ENCODE assay signal across 1 cellular context in the genomic region with DNA sequence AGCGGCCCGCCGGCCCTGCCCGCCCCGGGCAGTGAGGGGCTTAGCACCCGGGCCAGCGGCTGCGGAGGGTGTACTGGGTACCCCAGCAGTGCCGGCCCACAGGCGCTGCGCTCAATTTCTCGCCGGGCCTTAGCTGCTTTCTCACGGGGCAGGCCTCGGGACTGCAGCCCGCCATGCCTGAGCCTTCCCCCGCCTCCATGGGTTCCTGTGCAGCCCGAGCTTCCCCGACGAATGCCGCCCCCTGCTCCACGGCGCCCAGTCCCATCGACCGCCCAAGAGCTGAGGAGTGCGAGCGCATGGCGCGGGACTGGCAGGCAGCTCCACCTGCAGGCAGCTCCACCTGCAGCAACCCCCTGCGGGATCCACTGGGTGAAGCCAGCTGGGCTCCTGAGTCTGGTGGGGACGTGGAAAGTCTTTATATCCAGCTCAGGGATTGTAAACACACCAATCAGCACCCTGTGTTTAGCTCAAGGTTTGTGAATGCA.
A peak's percentile ranks its signal among the peaks of the same experiment; 100 is the strongest.
TF ChIP-seq lines count a peak whose summit lies in the region.

No MANE protein-coding gene starts in this region.

TF ChIP-seq in WTC11, 78 proteins besides CTCF, POLR2A, EP300 and RAD21 (continued from another document):
- TF ChIP-seq, protein P1, sequence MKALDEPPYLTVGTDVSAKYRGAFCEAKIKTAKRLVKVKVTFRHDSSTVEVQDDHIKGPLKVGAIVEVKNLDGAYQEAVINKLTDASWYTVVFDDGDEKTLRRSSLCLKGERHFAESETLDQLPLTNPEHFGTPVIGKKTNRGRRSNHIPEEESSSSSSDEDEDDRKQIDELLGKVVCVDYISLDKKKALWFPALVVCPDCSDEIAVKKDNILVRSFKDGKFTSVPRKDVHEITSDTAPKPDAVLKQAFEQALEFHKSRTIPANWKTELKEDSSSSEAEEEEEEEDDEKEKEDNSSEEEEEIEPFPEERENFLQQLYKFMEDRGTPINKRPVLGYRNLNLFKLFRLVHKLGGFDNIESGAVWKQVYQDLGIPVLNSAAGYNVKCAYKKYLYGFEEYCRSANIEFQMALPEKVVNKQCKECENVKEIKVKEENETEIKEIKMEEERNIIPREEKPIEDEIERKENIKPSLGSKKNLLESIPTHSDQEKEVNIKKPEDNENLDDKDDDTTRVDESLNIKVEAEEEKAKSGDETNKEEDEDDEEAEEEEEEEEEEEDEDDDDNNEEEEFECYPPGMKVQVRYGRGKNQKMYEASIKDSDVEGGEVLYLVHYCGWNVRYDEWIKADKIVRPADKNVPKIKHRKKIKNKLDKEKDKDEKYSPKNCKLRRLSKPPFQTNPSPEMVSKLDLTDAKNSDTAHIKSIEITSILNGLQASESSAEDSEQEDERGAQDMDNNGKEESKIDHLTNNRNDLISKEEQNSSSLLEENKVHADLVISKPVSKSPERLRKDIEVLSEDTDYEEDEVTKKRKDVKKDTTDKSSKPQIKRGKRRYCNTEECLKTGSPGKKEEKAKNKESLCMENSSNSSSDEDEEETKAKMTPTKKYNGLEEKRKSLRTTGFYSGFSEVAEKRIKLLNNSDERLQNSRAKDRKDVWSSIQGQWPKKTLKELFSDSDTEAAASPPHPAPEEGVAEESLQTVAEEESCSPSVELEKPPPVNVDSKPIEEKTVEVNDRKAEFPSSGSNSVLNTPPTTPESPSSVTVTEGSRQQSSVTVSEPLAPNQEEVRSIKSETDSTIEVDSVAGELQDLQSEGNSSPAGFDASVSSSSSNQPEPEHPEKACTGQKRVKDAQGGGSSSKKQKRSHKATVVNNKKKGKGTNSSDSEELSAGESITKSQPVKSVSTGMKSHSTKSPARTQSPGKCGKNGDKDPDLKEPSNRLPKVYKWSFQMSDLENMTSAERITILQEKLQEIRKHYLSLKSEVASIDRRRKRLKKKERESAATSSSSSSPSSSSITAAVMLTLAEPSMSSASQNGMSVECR (CRISPR knock-in tag; IDR thresholded peaks at IDR 0.05; ENCODE audit: borderline replicate concordance) = peak; percentile 49; the same call in 1 of the 2 replicates
